In genomic region chr14:104143521-104144452, GRCh38 we compare ENCODE assay signal across 1 cellular context.
TF ChIP-seq lines count a peak whose summit lies in the region.

No MANE protein-coding gene starts in this region.

TF ChIP-seq in H1, 55 proteins besides CTCF, POLR2A, EP300 and RAD21:
- TF ChIP-seq SRF (IDR thresholded peaks at IDR 0.05; ENCODE audit: low read depth, low read length) (no peak), HDAC6 (IDR thresholded peaks at IDR 0.05; ENCODE audit: low read depth, low read length) (no peak), NANOG (IDR thresholded peaks at IDR 0.05; ENCODE audit: insufficient read depth, low read depth, low read length, poor library complexity, severe bottlenecking) (no peak), CTBP2 (IDR thresholded peaks at IDR 0.05; ENCODE audit: borderline replicate concordance, insufficient read depth, insufficient read length, low read length) (no peak), E2F6 (IDR thresholded peaks at IDR 0.05) (no peak), POU5F1 (IDR thresholded peaks at IDR 0.05; ENCODE audit: low read depth, low read length) (no peak), KDM5A (IDR thresholded peaks at IDR 0.05; ENCODE audit: low read length) (no peak)
